1 cellular context compared by ENCODE assay signal in the genomic region with DNA sequence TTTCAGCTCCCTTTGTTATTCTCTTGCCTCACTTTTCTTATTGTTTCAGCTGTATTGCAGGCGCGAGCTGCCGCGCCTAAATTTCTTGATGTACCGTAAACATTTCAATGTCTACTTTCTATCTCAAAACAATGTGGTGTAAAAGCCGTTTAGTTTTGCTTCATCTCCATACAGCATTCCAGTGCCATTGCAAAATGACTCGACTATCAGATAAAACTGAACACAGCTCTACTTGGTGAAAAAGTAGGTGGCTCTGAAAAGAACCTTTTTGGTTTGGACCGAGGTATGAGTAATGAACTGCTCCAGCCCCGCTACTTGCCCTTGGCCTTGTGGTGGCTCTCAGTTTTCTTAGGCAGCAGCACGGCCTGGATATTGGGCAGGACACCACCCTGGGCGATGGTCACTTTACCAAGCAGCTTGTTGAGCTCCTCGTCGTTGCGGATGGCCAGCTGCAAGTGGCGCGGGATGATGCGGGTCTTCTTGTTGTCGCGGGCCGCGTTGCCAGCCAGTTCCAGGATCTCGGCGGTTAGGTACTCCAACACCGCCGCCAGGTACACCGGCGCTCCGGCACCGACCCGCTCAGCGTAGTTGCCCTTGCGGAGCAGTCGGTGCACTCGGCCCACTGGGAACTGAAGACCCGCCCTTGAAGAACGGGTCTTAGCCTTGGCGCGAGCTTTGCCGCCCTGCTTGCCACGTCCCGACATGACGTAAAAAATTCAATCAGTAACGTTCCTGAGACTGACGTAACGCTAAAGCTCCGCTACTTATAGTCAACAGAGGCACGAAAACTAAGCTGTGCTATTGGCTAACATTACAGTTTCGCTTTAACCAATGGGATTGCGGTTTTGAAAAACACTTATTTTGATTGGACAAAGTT.
TF ChIP-seq lines count a peak whose summit lies in the region.

No MANE protein-coding gene starts in this region.

TF ChIP-seq in K562, 482 proteins besides CTCF, POLR2A, EP300 and RAD21 (continued from another document and continues in another):
- TF ChIP-seq, protein P1, sequence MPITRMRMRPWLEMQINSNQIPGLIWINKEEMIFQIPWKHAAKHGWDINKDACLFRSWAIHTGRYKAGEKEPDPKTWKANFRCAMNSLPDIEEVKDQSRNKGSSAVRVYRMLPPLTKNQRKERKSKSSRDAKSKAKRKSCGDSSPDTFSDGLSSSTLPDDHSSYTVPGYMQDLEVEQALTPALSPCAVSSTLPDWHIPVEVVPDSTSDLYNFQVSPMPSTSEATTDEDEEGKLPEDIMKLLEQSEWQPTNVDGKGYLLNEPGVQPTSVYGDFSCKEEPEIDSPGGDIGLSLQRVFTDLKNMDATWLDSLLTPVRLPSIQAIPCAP (CRISPR knock-in tag; IDR thresholded peaks at IDR 0.05; ENCODE audit: borderline replicate concordance), result peak; percentile 84; the same call in 1 of the 2 replicates
- TF ChIP-seq TAF9B (IDR thresholded peaks at IDR 0.05; ENCODE audit: partially characterized antibody) (no peak), HNRNPK (IDR thresholded peaks at IDR 0.05; ENCODE audit: low read depth, low read length, poor library complexity, severe bottlenecking) (no peak), PHTF2 (CRISPR knock-in tag; IDR thresholded peaks at IDR 0.05) (0 out of 2 replicates have a peak, but pooled peaks have one; percentile 59), XRCC5 (IDR thresholded peaks at IDR 0.05; ENCODE audit: low read depth, low read length) (0 out of 2 replicates have a peak, but pooled peaks have one; percentile 11), HDAC1 (IDR thresholded peaks at IDR 0.05) (peak in 1 of 2 experiments; percentile 2; a peak in 1 of 4 replicates), BHLHE40 (IDR thresholded peaks at IDR 0.05; ENCODE audit: low read length) (no peak; the same call in 1 of the 2 replicates), JUND (IDR thresholded peaks at IDR 0.05; ENCODE audit: borderline replicate concordance, low read depth, low read length) (peak; percentile 95), JUND (tag; IDR thresholded peaks at IDR 0.05; ENCODE audit: borderline replicate concordance, low read depth, low read length) (peak; percentile 95; the same call in 2 of the 3 replicates), PTTG1 (tag; IDR thresholded peaks at IDR 0.05; ENCODE audit: low read depth) (no peak), ZBTB17 (CRISPR knock-in tag; IDR thresholded peaks at IDR 0.05) (peak; percentile 68), ZNF217 (CRISPR knock-in tag; IDR thresholded peaks at IDR 0.05) (no peak), NR2C1 (IDR thresholded peaks at IDR 0.05) (no peak), NR2C1 (tag; IDR thresholded peaks at IDR 0.05) (peak; percentile 38; the same call in 1 of the 2 replicates), ETV1 (tag; conservative IDR thresholded peaks at IDR 0.05; ENCODE audit: low read depth) (no peak), ZNF586 (CRISPR knock-in tag; conservative IDR thresholded peaks at IDR 0.05) (peak; percentile 9), CHD2 (IDR thresholded peaks at IDR 0.05; ENCODE audit: low read depth, low read length) (peak; percentile 78), KDM1A (IDR thresholded peaks at IDR 0.05) (0 out of 4 replicates have a peak, but pooled peaks of 1 of the 2 experiments have one; percentile 43), BACH1 (tag; IDR thresholded peaks at IDR 0.05) (no peak), ZNF717 (CRISPR knock-in tag; IDR thresholded peaks at IDR 0.05) (no peak), NCOA6 (IDR thresholded peaks at IDR 0.05) (no peak), TCFL5 (CRISPR knock-in tag; conservative IDR thresholded peaks at IDR 0.05) (0 out of 2 replicates have a peak, but pooled peaks have one; percentile 25)
- TF ChIP-seq, protein P2, sequence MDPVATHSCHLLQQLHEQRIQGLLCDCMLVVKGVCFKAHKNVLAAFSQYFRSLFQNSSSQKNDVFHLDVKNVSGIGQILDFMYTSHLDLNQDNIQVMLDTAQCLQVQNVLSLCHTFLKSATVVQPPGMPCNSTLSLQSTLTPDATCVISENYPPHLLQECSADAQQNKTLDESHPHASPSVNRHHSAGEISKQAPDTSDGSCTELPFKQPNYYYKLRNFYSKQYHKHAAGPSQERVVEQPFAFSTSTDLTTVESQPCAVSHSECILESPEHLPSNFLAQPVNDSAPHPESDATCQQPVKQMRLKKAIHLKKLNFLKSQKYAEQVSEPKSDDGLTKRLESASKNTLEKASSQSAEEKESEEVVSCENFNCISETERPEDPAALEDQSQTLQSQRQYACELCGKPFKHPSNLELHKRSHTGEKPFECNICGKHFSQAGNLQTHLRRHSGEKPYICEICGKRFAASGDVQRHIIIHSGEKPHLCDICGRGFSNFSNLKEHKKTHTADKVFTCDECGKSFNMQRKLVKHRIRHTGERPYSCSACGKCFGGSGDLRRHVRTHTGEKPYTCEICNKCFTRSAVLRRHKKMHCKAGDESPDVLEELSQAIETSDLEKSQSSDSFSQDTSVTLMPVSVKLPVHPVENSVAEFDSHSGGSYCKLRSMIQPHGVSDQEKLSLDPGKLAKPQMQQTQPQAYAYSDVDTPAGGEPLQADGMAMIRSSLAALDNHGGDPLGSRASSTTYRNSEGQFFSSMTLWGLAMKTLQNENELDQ (CRISPR knock-in tag; IDR thresholded peaks at IDR 0.05; ENCODE audit: borderline replicate concordance), result no peak
- TF ChIP-seq, protein P3, sequence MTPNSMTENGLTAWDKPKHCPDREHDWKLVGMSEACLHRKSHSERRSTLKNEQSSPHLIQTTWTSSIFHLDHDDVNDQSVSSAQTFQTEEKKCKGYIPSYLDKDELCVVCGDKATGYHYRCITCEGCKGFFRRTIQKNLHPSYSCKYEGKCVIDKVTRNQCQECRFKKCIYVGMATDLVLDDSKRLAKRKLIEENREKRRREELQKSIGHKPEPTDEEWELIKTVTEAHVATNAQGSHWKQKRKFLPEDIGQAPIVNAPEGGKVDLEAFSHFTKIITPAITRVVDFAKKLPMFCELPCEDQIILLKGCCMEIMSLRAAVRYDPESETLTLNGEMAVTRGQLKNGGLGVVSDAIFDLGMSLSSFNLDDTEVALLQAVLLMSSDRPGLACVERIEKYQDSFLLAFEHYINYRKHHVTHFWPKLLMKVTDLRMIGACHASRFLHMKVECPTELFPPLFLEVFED (CRISPR knock-in tag; conservative IDR thresholded peaks at IDR 0.05), result no peak
- TF ChIP-seq, protein P4, sequence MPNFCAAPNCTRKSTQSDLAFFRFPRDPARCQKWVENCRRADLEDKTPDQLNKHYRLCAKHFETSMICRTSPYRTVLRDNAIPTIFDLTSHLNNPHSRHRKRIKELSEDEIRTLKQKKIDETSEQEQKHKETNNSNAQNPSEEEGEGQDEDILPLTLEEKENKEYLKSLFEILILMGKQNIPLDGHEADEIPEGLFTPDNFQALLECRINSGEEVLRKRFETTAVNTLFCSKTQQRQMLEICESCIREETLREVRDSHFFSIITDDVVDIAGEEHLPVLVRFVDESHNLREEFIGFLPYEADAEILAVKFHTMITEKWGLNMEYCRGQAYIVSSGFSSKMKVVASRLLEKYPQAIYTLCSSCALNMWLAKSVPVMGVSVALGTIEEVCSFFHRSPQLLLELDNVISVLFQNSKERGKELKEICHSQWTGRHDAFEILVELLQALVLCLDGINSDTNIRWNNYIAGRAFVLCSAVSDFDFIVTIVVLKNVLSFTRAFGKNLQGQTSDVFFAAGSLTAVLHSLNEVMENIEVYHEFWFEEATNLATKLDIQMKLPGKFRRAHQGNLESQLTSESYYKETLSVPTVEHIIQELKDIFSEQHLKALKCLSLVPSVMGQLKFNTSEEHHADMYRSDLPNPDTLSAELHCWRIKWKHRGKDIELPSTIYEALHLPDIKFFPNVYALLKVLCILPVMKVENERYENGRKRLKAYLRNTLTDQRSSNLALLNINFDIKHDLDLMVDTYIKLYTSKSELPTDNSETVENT (CRISPR knock-in tag; IDR thresholded peaks at IDR 0.05), result peak; percentile 75
- TF ChIP-seq, protein P5, sequence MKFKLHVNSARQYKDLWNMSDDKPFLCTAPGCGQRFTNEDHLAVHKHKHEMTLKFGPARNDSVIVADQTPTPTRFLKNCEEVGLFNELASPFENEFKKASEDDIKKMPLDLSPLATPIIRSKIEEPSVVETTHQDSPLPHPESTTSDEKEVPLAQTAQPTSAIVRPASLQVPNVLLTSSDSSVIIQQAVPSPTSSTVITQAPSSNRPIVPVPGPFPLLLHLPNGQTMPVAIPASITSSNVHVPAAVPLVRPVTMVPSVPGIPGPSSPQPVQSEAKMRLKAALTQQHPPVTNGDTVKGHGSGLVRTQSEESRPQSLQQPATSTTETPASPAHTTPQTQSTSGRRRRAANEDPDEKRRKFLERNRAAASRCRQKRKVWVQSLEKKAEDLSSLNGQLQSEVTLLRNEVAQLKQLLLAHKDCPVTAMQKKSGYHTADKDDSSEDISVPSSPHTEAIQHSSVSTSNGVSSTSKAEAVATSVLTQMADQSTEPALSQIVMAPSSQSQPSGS (CRISPR knock-in tag; IDR thresholded peaks at IDR 0.05), result peak; percentile 91
- TF ChIP-seq, protein P6, sequence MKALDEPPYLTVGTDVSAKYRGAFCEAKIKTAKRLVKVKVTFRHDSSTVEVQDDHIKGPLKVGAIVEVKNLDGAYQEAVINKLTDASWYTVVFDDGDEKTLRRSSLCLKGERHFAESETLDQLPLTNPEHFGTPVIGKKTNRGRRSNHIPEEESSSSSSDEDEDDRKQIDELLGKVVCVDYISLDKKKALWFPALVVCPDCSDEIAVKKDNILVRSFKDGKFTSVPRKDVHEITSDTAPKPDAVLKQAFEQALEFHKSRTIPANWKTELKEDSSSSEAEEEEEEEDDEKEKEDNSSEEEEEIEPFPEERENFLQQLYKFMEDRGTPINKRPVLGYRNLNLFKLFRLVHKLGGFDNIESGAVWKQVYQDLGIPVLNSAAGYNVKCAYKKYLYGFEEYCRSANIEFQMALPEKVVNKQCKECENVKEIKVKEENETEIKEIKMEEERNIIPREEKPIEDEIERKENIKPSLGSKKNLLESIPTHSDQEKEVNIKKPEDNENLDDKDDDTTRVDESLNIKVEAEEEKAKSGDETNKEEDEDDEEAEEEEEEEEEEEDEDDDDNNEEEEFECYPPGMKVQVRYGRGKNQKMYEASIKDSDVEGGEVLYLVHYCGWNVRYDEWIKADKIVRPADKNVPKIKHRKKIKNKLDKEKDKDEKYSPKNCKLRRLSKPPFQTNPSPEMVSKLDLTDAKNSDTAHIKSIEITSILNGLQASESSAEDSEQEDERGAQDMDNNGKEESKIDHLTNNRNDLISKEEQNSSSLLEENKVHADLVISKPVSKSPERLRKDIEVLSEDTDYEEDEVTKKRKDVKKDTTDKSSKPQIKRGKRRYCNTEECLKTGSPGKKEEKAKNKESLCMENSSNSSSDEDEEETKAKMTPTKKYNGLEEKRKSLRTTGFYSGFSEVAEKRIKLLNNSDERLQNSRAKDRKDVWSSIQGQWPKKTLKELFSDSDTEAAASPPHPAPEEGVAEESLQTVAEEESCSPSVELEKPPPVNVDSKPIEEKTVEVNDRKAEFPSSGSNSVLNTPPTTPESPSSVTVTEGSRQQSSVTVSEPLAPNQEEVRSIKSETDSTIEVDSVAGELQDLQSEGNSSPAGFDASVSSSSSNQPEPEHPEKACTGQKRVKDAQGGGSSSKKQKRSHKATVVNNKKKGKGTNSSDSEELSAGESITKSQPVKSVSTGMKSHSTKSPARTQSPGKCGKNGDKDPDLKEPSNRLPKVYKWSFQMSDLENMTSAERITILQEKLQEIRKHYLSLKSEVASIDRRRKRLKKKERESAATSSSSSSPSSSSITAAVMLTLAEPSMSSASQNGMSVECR (CRISPR knock-in tag; IDR thresholded peaks at IDR 0.05), result peak; percentile 55
- TF ChIP-seq, protein P7, sequence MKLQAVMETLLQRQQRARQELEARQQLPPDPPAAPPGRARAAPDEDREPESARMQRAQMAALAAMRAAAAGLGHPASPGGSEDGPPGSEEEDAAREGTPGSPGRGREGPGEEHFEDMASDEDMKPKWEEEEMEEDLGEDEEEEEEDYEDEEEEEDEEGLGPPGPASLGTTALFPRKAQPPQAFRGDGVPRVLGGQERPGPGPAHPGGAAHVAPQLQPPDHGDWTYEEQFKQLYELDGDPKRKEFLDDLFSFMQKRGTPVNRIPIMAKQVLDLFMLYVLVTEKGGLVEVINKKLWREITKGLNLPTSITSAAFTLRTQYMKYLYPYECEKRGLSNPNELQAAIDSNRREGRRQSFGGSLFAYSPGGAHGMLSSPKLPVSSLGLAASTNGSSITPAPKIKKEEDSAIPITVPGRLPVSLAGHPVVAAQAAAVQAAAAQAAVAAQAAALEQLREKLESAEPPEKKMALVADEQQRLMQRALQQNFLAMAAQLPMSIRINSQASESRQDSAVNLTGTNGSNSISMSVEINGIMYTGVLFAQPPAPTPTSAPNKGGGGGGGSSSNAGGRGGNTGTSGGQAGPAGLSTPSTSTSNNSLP (IDR thresholded peaks at IDR 0.05; ENCODE audit: borderline replicate concordance, low read depth, low read length), result peak; percentile 31; the same call in 1 of the 2 replicates
- TF ChIP-seq, protein P8, sequence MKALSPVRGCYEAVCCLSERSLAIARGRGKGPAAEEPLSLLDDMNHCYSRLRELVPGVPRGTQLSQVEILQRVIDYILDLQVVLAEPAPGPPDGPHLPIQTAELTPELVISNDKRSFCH (CRISPR knock-in tag; IDR thresholded peaks at IDR 0.05), result no peak
- TF ChIP-seq, protein P8 (tag; IDR thresholded peaks at IDR 0.05), result peak; percentile 22; the same call in 1 of the 2 replicates
- TF ChIP-seq, protein P9, sequence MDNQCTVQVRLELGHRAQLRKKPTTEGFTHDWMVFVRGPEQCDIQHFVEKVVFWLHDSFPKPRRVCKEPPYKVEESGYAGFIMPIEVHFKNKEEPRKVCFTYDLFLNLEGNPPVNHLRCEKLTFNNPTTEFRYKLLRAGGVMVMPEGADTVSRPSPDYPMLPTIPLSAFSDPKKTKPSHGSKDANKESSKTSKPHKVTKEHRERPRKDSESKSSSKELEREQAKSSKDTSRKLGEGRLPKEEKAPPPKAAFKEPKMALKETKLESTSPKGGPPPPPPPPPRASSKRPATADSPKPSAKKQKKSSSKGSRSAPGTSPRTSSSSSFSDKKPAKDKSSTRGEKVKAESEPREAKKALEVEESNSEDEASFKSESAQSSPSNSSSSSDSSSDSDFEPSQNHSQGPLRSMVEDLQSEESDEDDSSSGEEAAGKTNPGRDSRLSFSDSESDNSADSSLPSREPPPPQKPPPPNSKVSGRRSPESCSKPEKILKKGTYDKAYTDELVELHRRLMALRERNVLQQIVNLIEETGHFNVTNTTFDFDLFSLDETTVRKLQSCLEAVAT (IDR thresholded peaks at IDR 0.05), result peak; percentile 93 to 99
